ENCODE assay signal across 15 cellular contexts in the genomic region with DNA sequence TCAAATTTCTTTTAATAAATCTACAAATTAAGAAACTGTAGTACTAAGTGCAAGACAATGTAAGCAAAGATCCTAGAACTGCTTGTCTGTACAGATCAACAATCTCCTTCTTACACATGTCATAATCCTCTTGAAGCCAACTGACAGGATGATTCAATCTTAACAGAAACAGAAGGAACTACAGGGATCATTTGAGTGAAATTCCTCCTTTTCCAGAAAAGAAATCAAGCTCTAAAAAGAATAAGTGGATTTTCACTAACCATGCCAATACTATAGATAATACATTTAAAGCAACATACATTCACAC. TPM values are rescaled to one million over a fixed set of nuclear protein-coding genes. Genes with fewer than 3 reads are reported as not detected.
DNase-seq lines count a peak whose midpoint lies in the region; ATAC-seq, FAIRE-seq and TF ChIP-seq lines count a peak whose summit lies in the region.
"Had no signal": no experiment of that assay in that cellular context is flagged by ENCODE, and none has a peak within 500 bp of the region (broad histone marks: within the 10 kb centered on the region; RNA-seq: fewer than 3 reads in every experiment).

No MANE protein-coding gene starts in this region.

- H3K4me3 ChIP-seq in Karpas-422 (ENCODE audit: low read length) (no peak overlapping the region), K562 (no peak overlapping the region)
- H3K4me3 ChIP-seq: body of pancreas, dorsolateral prefrontal cortex, esophagus muscularis mucosa, psoas muscle had no signal

- H3K9ac ChIP-seq in Karpas-422 (ENCODE audit: low read length): peak overlapping the region; percentile 34
- H3K9ac ChIP-seq in K562 (ENCODE audit: insufficient read depth in 1 of 2, low read depth in 2 of 2, low read length in 2 of 2): no peak overlapping the region

- POLR2A ChIA-PET in K562 (lab: Yijun Ruan, JAX): interaction anchor here (0.6 to 2.1 kb wide), 4 partner anchors 9 to 305 kb away, joined by 3 to 7 read pairs (median 4); no protein-coding TSS in a partner anchor

- H3K9me1 ChIP-seq in K562 (ENCODE audit: control insufficient read depth, insufficient read depth, low read length): no peaks in the 10 kb centered on the region

- CTCF ChIA-PET in K562 (lab: Yijun Ruan, JAX; ENCODE audit: low intra/inter-chr PET ratio): interaction anchor here (0.6 to 2.2 kb wide), 4 partner anchors 138 to 1208 kb away, joined by 3 to 7 read pairs (median 4); no protein-coding TSS in a partner anchor

- no TSS peak for BruUV-seq in K562 (replicated peaks; lab: Mats Ljungman, UMichigan)

- peak overlapping the region in 4 of 6 donors; percentile 27 to 91 (median 34) for H3K27ac Mint-ChIP-seq in naive B cell

- TF ChIP-seq POLR2A in K562 (conservative IDR thresholded peaks at IDR 0.05): no peak

- peaks cover 99% of the 10 kb centered on the region for H3K79me2 ChIP-seq in Karpas-422 (ENCODE audit: low read length)
- peaks cover 27% of the 10 kb centered on the region for H3K79me2 ChIP-seq in K562 (ENCODE audit: control insufficient read depth, insufficient read depth, low read length)

- H3K27me3 Mint-ChIP-seq in naive B cell: no peaks in the 10 kb centered on the region
- H3K27me3 Mint-ChIP-seq: stimulated activated naive B cell treated with anti-CD40 and anti-IgM and Interleukin-4, amounts not matched to agents 10 μg/mL and 1 μg/mL and 100 μg/mL, for 72 hours had no signal

- no peaks in the 10 kb centered on the region for H3K9me3 Mint-ChIP-seq in naive B cell

- H4K20me1 ChIP-seq in Karpas-422 (ENCODE audit: insufficient read depth, low read depth, low read length): no peaks in the 10 kb centered on the region
- H4K20me1 ChIP-seq in K562 (replicated peaks; ENCODE audit: control insufficient read depth, insufficient read depth, low read length): no peaks in the 10 kb centered on the region

- peaks cover 27 to 47% (median 43%) of the 10 kb centered on the region in 3 donors for H3K4me1 Mint-ChIP-seq in naive B cell

- peaks cover 0 to 10% of the 10 kb centered on the region in 2 donors for H3K36me3 Mint-ChIP-seq in naive B cell

- TF ChIP-seq CTCF in D721Med (IDR thresholded peaks at IDR 0.05; ENCODE audit: insufficient read depth, missing control alignments) (no peak), K562 (IDR thresholded peaks at IDR 0.05 in 2 of 3, conservative IDR thresholded peaks at IDR 0.05 in 1 of 3; ENCODE audit: insufficient read depth in 2 of 3, low read depth in 1 of 3, low read length in 3 of 3) (no peak)

- H3K9me3 ChIP-seq in Karpas-422 (ENCODE audit: low read length): no peaks in the 10 kb centered on the region
- no peaks in the 10 kb centered on the region for H3K9me3 ChIP-seq in K562 (replicated peaks; ENCODE audit: control insufficient read depth, insufficient read depth, low read depth, low read length)
- H3K9me3 ChIP-seq: body of pancreas, esophagus muscularis mucosa, psoas muscle had no signal

- H3K36me3 ChIP-seq in Karpas-422 (ENCODE audit: insufficient read depth, low read length) (peaks cover 9% of the 10 kb centered on the region; the same call in 1 of the 2 replicates), K562 (ENCODE audit: control insufficient read depth, insufficient read depth, low read length) (0 out of 3 replicates have a peak, but pooled peaks cover 3% of the 10 kb centered on the region)
- H3K36me3 ChIP-seq: esophagus muscularis mucosa had no signal

- peak overlapping the region; percentile 85 for H3K27ac ChIP-seq in Karpas-422 (ENCODE audit: low read length)
- no peak overlapping the region for H3K27ac ChIP-seq in K562 (ENCODE audit: extremely low read depth, low read depth, low read length)
- H3K27ac ChIP-seq: body of pancreas, dorsolateral prefrontal cortex, esophagus muscularis mucosa, psoas muscle had no signal

- peak; percentile 96 for FAIRE-seq in D721Med (lab: Jason Lieb, UNC)
- peak; percentile 35 for FAIRE-seq in K562 (lab: Jason Lieb, UNC)

- H3K9me2 ChIP-seq in Karpas-422 (replicated peaks; ENCODE audit: insufficient read depth, low read length): no peaks in the 10 kb centered on the region

- H3K27me3 ChIP-seq in Karpas-422 (ENCODE audit: low read length) (no peaks in the 10 kb centered on the region), K562 (ENCODE audit: control insufficient read depth in 2 of 2, insufficient read depth in 2 of 2, low read length in 2 of 2) (no peaks in the 10 kb centered on the region)
- H3K27me3 ChIP-seq: body of pancreas, dorsolateral prefrontal cortex, esophagus muscularis mucosa had no signal

- ATAC-seq in K562 (peak; percentile 50), naive B cell (ENCODE audit: low read depth in 2 of 2) (no peak)

- H3K4me1 ChIP-seq in Karpas-422 (ENCODE audit: low read length) (peaks cover 64% of the 10 kb centered on the region), K562 (replicated peaks in 1 of 2; ENCODE audit: control insufficient read depth in 2 of 2, insufficient read depth in 2 of 2, low read length in 2 of 2) (peaks cover 0 to 9% of the 10 kb centered on the region in 2 experiments; a peak in 1 of 5 replicates)
- H3K4me1 ChIP-seq: body of pancreas had no signal

- H2AFZ ChIP-seq in Karpas-422 (ENCODE audit: low read length) (no peak overlapping the region), K562 (ENCODE audit: low read depth, low read length) (no peak overlapping the region)

- in situ Hi-C loops in K562 (cut with MboI): no loop called here

- intact Hi-C loops in K562 (cut with micrococcal nuclease): loop anchor here (2.0 to 5.0 kb wide), 3 partner anchors 54 to 382 kb away; partner anchors contain the start of gene RAB3GAP2

- no peak for TF ChIP-seq EP300 in K562 (IDR thresholded peaks at IDR 0.05; ENCODE audit: low read length)

- no peak for TF ChIP-seq RAD21 in K562 (CRISPR knock-in tag; conservative IDR thresholded peaks at IDR 0.05 in 1 of 2, IDR thresholded peaks at IDR 0.05 in 1 of 2)

- H3K4me2 ChIP-seq in Karpas-422 (ENCODE audit: low read depth, low read length, poor library complexity, severe bottlenecking) (peak overlapping the region; percentile 71), K562 (ENCODE audit: insufficient read depth, low read length) (no peak overlapping the region)

- H3K4me3 Mint-ChIP-seq in naive B cell: no peak overlapping the region

- no peak for DNase-seq in D721Med (ENCODE audit: insufficient read length, low spot score)
- no peak for DNase-seq in Karpas-422
- no peak for DNase-seq in K562 (ENCODE audit: extremely low read depth in 1 of 4, low spot score in 3 of 4)
- no peak for DNase-seq in naive B cell
- DNase-seq in HPDE6-E6E7 (ENCODE audit: extremely low spot score): no peak
- no peak for DNase-seq in SHP77 (lab: John Stamatoyannopoulos, UW)
- no peak for DNase-seq in HCEC 1CT
- no peak for DNase-seq in dedifferentiated amniotic fluid mesenchymal stem cell (ENCODE audit: extremely low spot score)
- DNase-seq: NCI-H510A, T1000 had no signal

TF ChIP-seq in K562, 482 proteins besides CTCF, POLR2A, EP300 and RAD21 (continues in another document):
- TF ChIP-seq MEIS2 (IDR thresholded peaks at IDR 0.05; ENCODE audit: partially characterized antibody) (peak; percentile 26), PCBP2 (IDR thresholded peaks at IDR 0.05; ENCODE audit: low read depth, low read length, poor library complexity, severe bottlenecking) (no peak), HDAC3 (IDR thresholded peaks at IDR 0.05; ENCODE audit: borderline replicate concordance, partially characterized antibody) (peak; percentile 11), SAFB2 (IDR thresholded peaks at IDR 0.05; ENCODE audit: borderline replicate concordance, low read depth, low read length, severe bottlenecking) (no peak), PKNOX1 (IDR thresholded peaks at IDR 0.05) (peak; percentile 49)
- TF ChIP-seq, protein P1, sequence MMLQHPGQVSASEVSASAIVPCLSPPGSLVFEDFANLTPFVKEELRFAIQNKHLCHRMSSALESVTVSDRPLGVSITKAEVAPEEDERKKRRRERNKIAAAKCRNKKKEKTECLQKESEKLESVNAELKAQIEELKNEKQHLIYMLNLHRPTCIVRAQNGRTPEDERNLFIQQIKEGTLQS (IDR thresholded peaks at IDR 0.05): 0 out of 2 replicates have a peak, but pooled peaks have one; percentile 15
- TF ChIP-seq, protein P1 (CRISPR knock-in tag; conservative IDR thresholded peaks at IDR 0.05): no peak

RNA-seq across cellular contexts. Expression of gene RAB3GAP2, which starts 53.2 kb away (rescaled TPM):
- total RNA-seq in Karpas-422 (2014; rRNA removed; shearing (Covaris generic); ENCODE audit: low replicate concordance): 33.5 and 64.6 TPM in 2 replicates
- total RNA-seq in K562 (2011; cell fraction: chromatin; rRNA removed; ENCODE audit: low replicate concordance): 61.7 and 148 TPM in 2 replicates
- total RNA-seq in K562 (2011; cell fraction: nucleolus; rRNA removed): 21.7 and 33.6 TPM in 2 replicates
- total RNA-seq in K562 (2011; cell fraction: nucleoplasm; rRNA removed): 48.9 and 50.8 TPM in 2 replicates
- 21.1 and 21.4 TPM in 2 replicates for total RNA-seq in K562 (2014; rRNA removed)
- total RNA-seq in K562 (2014; rRNA removed; fragmentation: Illumina TruSeq; extraction: Trizol): 39.5 and 40.1 TPM in 2 replicates
- 30.3 and 33.2 TPM in 2 replicates for total RNA-seq in K562 (2015; rRNA removed; fragmentation: Illumina TruSeq; extraction: Trizol)
- 48.7 and 50.0 TPM in 2 replicates for total RNA-seq in K562 (2021)
- polyA plus RNA-seq in K562 (2011; rRNA removed): 46.1 and 69.1 TPM in 2 replicates
- polyA plus RNA-seq in K562 (2011; cell fraction: cytosol; rRNA removed): 21.1 and 29.2 TPM in 2 replicates
- 49.6 and 50.5 TPM in 2 replicates for polyA plus RNA-seq in K562 (2011; cell fraction: nucleus; rRNA removed)
- polyA plus RNA-seq in K562 (2012): 25.3 and 31.0 TPM in 2 replicates
- 28.1 and 32.2 TPM in 2 replicates for polyA plus RNA-seq in K562 (2014; fragmentation: Illumina TruSeq; extraction: Trizol)
- polyA plus RNA-seq in K562 (2014; fragmentation: Nextera tagmentation; extraction: Ambion mirVana): 10 to 100 TPM; 14.1 to 17.2 TPM
- 19.1 and 23.2 TPM in 2 replicates for polyA plus RNA-seq in K562 (2014; rRNA removed)
- polyA minus RNA-seq in K562 (2011; rRNA and poly(A)+ RNA removed): 224 and 294 TPM in 2 replicates
- 23.4 and 60.6 TPM in 2 replicates for polyA minus RNA-seq in K562 (2011; cell fraction: cytosol; rRNA and poly(A)+ RNA removed)
- polyA minus RNA-seq in K562 (2011; cell fraction: nucleus; rRNA and poly(A)+ RNA removed): 26.7 and 41.5 TPM in 2 replicates
- polyA plus RNA-seq in naive B cell (ENCODE audit: low read depth in 6 of 6): 10 to 100 TPM; 21.3 to 39.5 (median 24.6) TPM
